ENCODE assay signal across 12 cellular contexts in genomic region chr1:71780681-71781080, GRCh38.
DNase-seq lines count a peak whose midpoint lies in the region; ATAC-seq, FAIRE-seq and TF ChIP-seq lines count a peak whose summit lies in the region.
"Had no signal": no experiment of that assay in that cellular context is flagged by ENCODE, and none has a peak within 500 bp of the region (broad histone marks: within the 10 kb centered on the region; RNA-seq: fewer than 3 reads in every experiment).

No MANE protein-coding gene starts in this region.

- POLR2A ChIA-PET in HepG2 (lab: Yijun Ruan, JAX) = no interaction called here
- POLR2A ChIA-PET in activated CD4-positive, alpha-beta memory T cell treated with anti-CD3 and anti-CD28 coated beads for 36 hours (lab: Charles Lee) = no interaction called here

- peak overlapping the region; percentile 86 for H3K27ac Mint-ChIP-seq in GM23338
- no peak overlapping the region for H3K27ac Mint-ChIP-seq in activated CD4-positive, alpha-beta memory T cell treated with anti-CD3 and anti-CD28 coated beads for 36 hours
- H3K27ac Mint-ChIP-seq: effector memory CD8-positive, alpha-beta T cell; T-helper 17 cell had no signal

- no peak overlapping the region for H2BK5ac ChIP-seq in mesendoderm (ENCODE audit: low read length)

- TF ChIP-seq CTCF in GM23338 (conservative IDR thresholded peaks at IDR 0.05; ENCODE audit: low read depth in 2 of 2) (no peak), HepG2 (CRISPR knock-in tag; IDR thresholded peaks at IDR 0.05) (no peak)

- H4K8ac ChIP-seq in mesendoderm (ENCODE audit: low read depth, low read length) = no peak overlapping the region

- H3K27me3 ChIP-seq in GM23338 (ENCODE audit: insufficient read depth) = no peaks in the 10 kb centered on the region
- H3K27me3 ChIP-seq in mesendoderm (ENCODE audit: insufficient read depth, low read length, poor library complexity) = no peaks in the 10 kb centered on the region
- no peaks in the 10 kb centered on the region for H3K27me3 ChIP-seq in HepG2 (ENCODE audit: control insufficient read depth in 1 of 2, insufficient read depth in 2 of 2, low read length in 2 of 2)
- H3K27me3 ChIP-seq: hepatocyte, testis had no signal

- H3K4me1 ChIP-seq in GM23338 (ENCODE audit: insufficient read depth) (peaks cover 18% of the 10 kb centered on the region), mesendoderm (ENCODE audit: control insufficient read depth, low read depth, low read length) (no peaks in the 10 kb centered on the region), HepG2 (ENCODE audit: insufficient read depth, low read length) (no peaks in the 10 kb centered on the region)
- H3K4me1 ChIP-seq: prostate gland, testis had no signal

- H3K27me3 Mint-ChIP-seq in GM23338 (ENCODE audit: insufficient read depth, low read depth, poor library complexity) = peaks cover 2% of the 10 kb centered on the region
- no peaks in the 10 kb centered on the region for H3K27me3 Mint-ChIP-seq in activated CD4-positive, alpha-beta memory T cell treated with anti-CD3 and anti-CD28 coated beads for 36 hours
- H3K27me3 Mint-ChIP-seq: effector memory CD8-positive, alpha-beta T cell; T-helper 17 cell had no signal

- H3K4me3 ChIP-seq in GM23338 = no peak overlapping the region
- no peak overlapping the region for H3K4me3 ChIP-seq in mesendoderm (ENCODE audit: low read length)
- H3K4me3 ChIP-seq in HepG2 (replicated peaks in 1 of 3; ENCODE audit: insufficient read depth in 1 of 3, low read depth in 2 of 3, low read length in 3 of 3) = no peak overlapping the region
- H3K4me3 ChIP-seq: hepatocyte, prostate gland, testis had no signal

- DNase-seq in GM23338 (ENCODE audit: low spot score) = no peak
- peak; percentile 29 for DNase-seq in mesendoderm
- no peak for DNase-seq in HepG2 (ENCODE audit: low spot score)
- DNase-seq in activated CD4-positive, alpha-beta memory T cell treated with anti-CD3 and anti-CD28 coated beads for 36 hours = no peak
- no peak for DNase-seq in posterior cingulate gyrus
- DNase-seq: effector memory CD8-positive, alpha-beta T cell; T-helper 17 cell; testis had no signal

- intact Hi-C loops in HepG2 (cut with micrococcal nuclease; ENCODE audit: unreplicated experiment) (no loop called here), posterior cingulate gyrus (cut with DNase I) (no loop called here)
- intact Hi-C loops in activated CD4-positive, alpha-beta memory T cell treated with anti-CD3 and anti-CD28 coated beads for 36 hours (cut with micrococcal nuclease) = no loop called here

- no peaks in the 10 kb centered on the region for H3K79me1 ChIP-seq in mesendoderm (ENCODE audit: low read length)

- H2AFZ ChIP-seq in GM23338 (no peak overlapping the region), HepG2 (ENCODE audit: low read length) (no peak overlapping the region)
- H2AFZ ChIP-seq: hepatocyte had no signal

- no peak overlapping the region for H3K4ac ChIP-seq in mesendoderm (ENCODE audit: low read depth, low read length)

- H3K4me2 ChIP-seq in GM23338 (no peak overlapping the region), mesendoderm (ENCODE audit: low read length) (no peak overlapping the region), HepG2 (ENCODE audit: low read depth, low read length) (no peak overlapping the region)
- H3K4me2 ChIP-seq: hepatocyte had no signal

- ATAC-seq in GM18861 (IDR thresholded peaks at IDR 0.05; ENCODE audit: unreplicated experiment) = peak; percentile 60
- no peak for ATAC-seq in GM23338
- ATAC-seq in HG03442 (IDR thresholded peaks at IDR 0.05; ENCODE audit: unreplicated experiment) = peak; percentile 84
- ATAC-seq in HepG2 = no peak
- ATAC-seq: effector memory CD8-positive, alpha-beta T cell; T-helper 17 cell had no signal

- FAIRE-seq in HepG2 (lab: Jason Lieb, UNC) = no peak

- no peaks in the 10 kb centered on the region for H3K36me3 Mint-ChIP-seq in GM23338 (ENCODE audit: low read depth)
- no peaks in the 10 kb centered on the region for H3K36me3 Mint-ChIP-seq in activated CD4-positive, alpha-beta memory T cell treated with anti-CD3 and anti-CD28 coated beads for 36 hours

- in situ Hi-C loops in HepG2 (cut with HindIII; ENCODE audit: extremely low pct_ligation_motif_present, low pct_unique_long_range_greater_than_20kb) = no loop called here

- H4K20me1 ChIP-seq in GM23338 (replicated peaks; ENCODE audit: insufficient read depth) (no peaks in the 10 kb centered on the region), HepG2 (ENCODE audit: insufficient read depth, low read length) (no peaks in the 10 kb centered on the region)

- H3K9me3 ChIP-seq in HepG2 (ENCODE audit: low read length) = peaks cover 24% of the 10 kb centered on the region
- H3K9me3 ChIP-seq: prostate gland, testis had no signal

- WGBS in mesendoderm (ENCODE audit: extremely low coverage, insufficient coverage, low lambda C conversion rate) = no CpG with 5 or more reads among the region's 3 CpGs
- 41% methylated on average over 3 of the region's 3 CpGs for WGBS in HepG2 (ENCODE audit: low lambda C conversion rate)

- H4K5ac ChIP-seq in mesendoderm (ENCODE audit: low read length) = no peak overlapping the region

- H3K36me3 ChIP-seq in GM23338 (ENCODE audit: insufficient read depth) (no peaks in the 10 kb centered on the region), mesendoderm (ENCODE audit: control insufficient read depth, insufficient read depth, low read length) (no peaks in the 10 kb centered on the region), HepG2 (replicated peaks in 1 of 2; ENCODE audit: control insufficient read depth in 1 of 2, insufficient read depth in 2 of 2, low read length in 2 of 2) (no peaks in the 10 kb centered on the region)
- H3K36me3 ChIP-seq: prostate gland had no signal

- H3K4me1 Mint-ChIP-seq in GM23338 = peaks cover 11% of the 10 kb centered on the region
- H3K4me1 Mint-ChIP-seq in activated CD4-positive, alpha-beta memory T cell treated with anti-CD3 and anti-CD28 coated beads for 36 hours (ENCODE audit: low read depth) = no peaks in the 10 kb centered on the region
- H3K4me1 Mint-ChIP-seq: T-helper 17 cell had no signal

- H3K79me2 ChIP-seq in GM23338 (replicated peaks; ENCODE audit: insufficient read depth) (no peaks in the 10 kb centered on the region), mesendoderm (ENCODE audit: control insufficient read depth, insufficient read depth, low read length) (no peaks in the 10 kb centered on the region), HepG2 (ENCODE audit: insufficient read depth, low read length) (no peaks in the 10 kb centered on the region)
- H3K79me2 ChIP-seq: hepatocyte had no signal

- no peak for TF ChIP-seq POLR2A in HepG2 (IDR thresholded peaks at IDR 0.05; ENCODE audit: insufficient read depth in 1 of 2, low read depth in 2 of 2, low read length in 2 of 2)

- no peak overlapping the region for H2BK120ac ChIP-seq in mesendoderm (ENCODE audit: low read depth, low read length)

- no peak for TF ChIP-seq RAD21 in HepG2 (CRISPR knock-in tag; IDR thresholded peaks at IDR 0.05)

- no peak overlapping the region for H3K18ac ChIP-seq in mesendoderm (ENCODE audit: low read length)

- no peak overlapping the region for H2BK15ac ChIP-seq in mesendoderm (replicated peaks; ENCODE audit: low read depth)

- TF ChIP-seq EP300 in HepG2 (IDR thresholded peaks at IDR 0.05; ENCODE audit: low read depth in 2 of 2, low read length in 2 of 2) (no peak), HepG2 (CRISPR knock-in tag; IDR thresholded peaks at IDR 0.05; ENCODE audit: borderline replicate concordance) (no peak)

- no peak overlapping the region for H2AK5ac ChIP-seq in mesendoderm (ENCODE audit: low read length)

- CTCF ChIA-PET in HepG2 (lab: Yijun Ruan, JAX; ENCODE audit: low intra/inter-chr PET ratio, low total read pairs) = no interaction called here
- CTCF ChIA-PET in activated CD4-positive, alpha-beta memory T cell treated with anti-CD3 and anti-CD28 coated beads for 36 hours (lab: Charles Lee) = no interaction called here

- H3K4me3 Mint-ChIP-seq in GM23338 = no peak overlapping the region
- H3K4me3 Mint-ChIP-seq in activated CD4-positive, alpha-beta memory T cell treated with anti-CD3 and anti-CD28 coated beads for 36 hours = no peak overlapping the region
- H3K4me3 Mint-ChIP-seq: effector memory CD8-positive, alpha-beta T cell; T-helper 17 cell had no signal

- H3K9ac ChIP-seq in mesendoderm (ENCODE audit: low read length) = no peak overlapping the region
- no peak overlapping the region for H3K9ac ChIP-seq in HepG2 (ENCODE audit: insufficient read depth, low read depth, low read length)

- H3K9me2 ChIP-seq in GM23338 (ENCODE audit: insufficient read depth) = no peaks in the 10 kb centered on the region

- H3K9me3 Mint-ChIP-seq in GM23338 = no peaks in the 10 kb centered on the region
- peaks cover 7% of the 10 kb centered on the region for H3K9me3 Mint-ChIP-seq in activated CD4-positive, alpha-beta memory T cell treated with anti-CD3 and anti-CD28 coated beads for 36 hours

- no peak overlapping the region for H3K23ac ChIP-seq in mesendoderm (ENCODE audit: low read length)

- H3K27ac ChIP-seq in GM23338 (ENCODE audit: low read depth) = no peak overlapping the region
- H3K27ac ChIP-seq in mesendoderm (ENCODE audit: low read depth, low read length) = no peak overlapping the region
- H3K27ac ChIP-seq in HepG2 (ENCODE audit: extremely low read length, insufficient read depth, low read length) = no peak overlapping the region
- H3K27ac ChIP-seq: hepatocyte, prostate gland, testis had no signal

- no peaks in the 10 kb centered on the region for H3F3A ChIP-seq in GM23338 (replicated peaks; ENCODE audit: low read depth)

- BruUV-seq in HepG2 (replicated peaks; lab: Mats Ljungman, UMichigan) = no TSS peak

- no peak overlapping the region for H3K56ac ChIP-seq in mesendoderm (ENCODE audit: low read length)

TF ChIP-seq in GM23338, 12 proteins besides CTCF, POLR2A, EP300 and RAD21 (continues in another document):
- TF ChIP-seq ZNF114 (CRISPR knock-in tag; IDR thresholded peaks at IDR 0.05) (no peak), EZH2phosphoT487 (IDR thresholded peaks at IDR 0.05; ENCODE audit: unreplicated experiment) (no peak), EZH2 (IDR thresholded peaks at IDR 0.05; ENCODE audit: low read depth, unreplicated experiment) (no peak)

TF ChIP-seq in HepG2, 621 proteins besides CTCF, POLR2A, EP300 and RAD21 (continues in another document):
- TF ChIP-seq ZBTB7A (CRISPR knock-in tag; IDR thresholded peaks at IDR 0.05) = no peak
- TF ChIP-seq GMEB2 (CRISPR knock-in tag; IDR thresholded peaks at IDR 0.05; ENCODE audit: low read depth) = no peak
- TF ChIP-seq DNMT3B (CRISPR knock-in tag; conservative IDR thresholded peaks at IDR 0.05) = no peak
- no peak for TF ChIP-seq KLF9 (CRISPR knock-in tag; IDR thresholded peaks at IDR 0.05; ENCODE audit: low read depth)

Comparison
In these comparisons a context has a peak if more than half of its experiments do, and no peak if none do; other contexts are left out.
1. ATAC-seq: peak in GM18861 (single experiment) and HG03442 (single experiment); none in GM23338 (single experiment) and HepG2 (single experiment).